ENCODE assay signal across 8 cellular contexts in genomic region chr7:26156454-26157365, GRCh38. TPM values are rescaled to one million over a fixed set of nuclear protein-coding genes. Genes with fewer than 3 reads are reported as not detected.
DNase-seq lines count a peak whose midpoint lies in the region; ATAC-seq and TF ChIP-seq lines count a peak whose summit lies in the region.

No MANE protein-coding gene starts in this region.

- H3K27me3 ChIP-seq in DOHH2 (ENCODE audit: control insufficient read depth, low read length) (no peaks in the 10 kb centered on the region), gastroesophageal sphincter (peaks cover 45% of the 10 kb centered on the region)

- no peaks in the 10 kb centered on the region for H3K9me3 ChIP-seq in DOHH2 (ENCODE audit: control insufficient read depth, insufficient read depth, low read length)
- H3K9me3 ChIP-seq in gastroesophageal sphincter = no peaks in the 10 kb centered on the region

- H3K36me3 ChIP-seq in DOHH2 (ENCODE audit: control insufficient read depth, low read length) = 0 out of 2 replicates have a peak, but pooled peaks cover 5% of the 10 kb centered on the region
- no peaks in the 10 kb centered on the region for H3K36me3 ChIP-seq in gastroesophageal sphincter

- no peak for TF ChIP-seq EP300 in gastroesophageal sphincter (IDR thresholded peaks at IDR 0.05)

- 56 to 68% methylated on average over 6 to 15 of the region's 20 CpGs for WGBS in gastroesophageal sphincter (ENCODE audit: low coverage in 1 of 2), 2 donors

- H3K27ac Mint-ChIP-seq in central memory CD8-positive, alpha-beta T cell (ENCODE audit: low read depth) = peak overlapping the region; percentile 86
- peak overlapping the region; percentile 38 for H3K27ac Mint-ChIP-seq in osteocyte (ENCODE audit: unreplicated experiment)

- peak overlapping the region; percentile 97 for H3K4me2 ChIP-seq in DOHH2 (ENCODE audit: low read length)

- H3K9me3 Mint-ChIP-seq in central memory CD8-positive, alpha-beta T cell = no peaks in the 10 kb centered on the region
- H3K9me3 Mint-ChIP-seq in osteocyte (ENCODE audit: unreplicated experiment) = no peaks in the 10 kb centered on the region

- TF ChIP-seq CTCF in DOHH2 (IDR thresholded peaks at IDR 0.05; ENCODE audit: low read depth, low read length, poor library complexity, severe bottlenecking) (no peak), osteocyte (IDR thresholded peaks at IDR 0.05) (no peak), gastroesophageal sphincter (IDR thresholded peaks at IDR 0.05) (no peak)

- H3K4me1 ChIP-seq in DOHH2 (ENCODE audit: control insufficient read depth, low read length) = peaks cover 80% of the 10 kb centered on the region
- H3K4me1 ChIP-seq in gastroesophageal sphincter = peaks cover 0 to 18% (median 0%) of the 10 kb centered on the region in 3 donors

- H3K27ac ChIP-seq in DOHH2 (ENCODE audit: low read depth, low read length) (peak overlapping the region; percentile 87), gastroesophageal sphincter (no peak overlapping the region)

- H3K4me1 Mint-ChIP-seq in central memory CD8-positive, alpha-beta T cell = peaks cover 53% of the 10 kb centered on the region
- peaks cover 26% of the 10 kb centered on the region for H3K4me1 Mint-ChIP-seq in osteocyte (ENCODE audit: unreplicated experiment)

- ATAC-seq in HG02759 (IDR thresholded peaks at IDR 0.05; ENCODE audit: unreplicated experiment) (peak; percentile 25), gastroesophageal sphincter (no peak), HG02798 (IDR thresholded peaks at IDR 0.05; ENCODE audit: poor library complexity, unreplicated experiment) (no peak)
- peak; percentile 70 for ATAC-seq in central memory CD8-positive, alpha-beta T cell (replicated peaks; ENCODE audit: extremely low read depth, poor library complexity, severe bottlenecking)

- peak; percentile 30 for DNase-seq in T follicular helper cell (ENCODE audit: low read depth)
- DNase-seq in central memory CD8-positive, alpha-beta T cell (ENCODE audit: low spot score in 2 of 2) = peak in 1 of 2 donors; percentile 23
- no peak for DNase-seq in osteocyte (ENCODE audit: extremely low spot score, unreplicated experiment)
- DNase-seq in NCI-H345 (lab: John Stamatoyannopoulos, UW) = no peak

- peaks cover 18% of the 10 kb centered on the region for H3F3A ChIP-seq in DOHH2 (ENCODE audit: control insufficient read depth, insufficient read depth)

- peak overlapping the region; percentile 54 for H3K4me3 Mint-ChIP-seq in central memory CD8-positive, alpha-beta T cell
- H3K4me3 Mint-ChIP-seq in osteocyte (ENCODE audit: unreplicated experiment) = peak overlapping the region; percentile 9

- no peaks in the 10 kb centered on the region for H3K27me3 Mint-ChIP-seq in central memory CD8-positive, alpha-beta T cell
- H3K27me3 Mint-ChIP-seq in osteocyte (ENCODE audit: unreplicated experiment) = peaks cover 21% of the 10 kb centered on the region

- H3K4me3 ChIP-seq in DOHH2 (ENCODE audit: low read length) (peak overlapping the region; percentile 75), gastroesophageal sphincter (no peak overlapping the region)

- H4K20me1 ChIP-seq in DOHH2 (ENCODE audit: control insufficient read depth, insufficient read depth, low read depth, low read length) = no peaks in the 10 kb centered on the region

- H3K36me3 Mint-ChIP-seq in central memory CD8-positive, alpha-beta T cell (ENCODE audit: insufficient read depth) = peaks cover 9% of the 10 kb centered on the region
- H3K36me3 Mint-ChIP-seq in osteocyte (ENCODE audit: unreplicated experiment) = no peaks in the 10 kb centered on the region

- H3K79me2 ChIP-seq in DOHH2 (ENCODE audit: control insufficient read depth, low read length) = peaks cover 94% of the 10 kb centered on the region

- no peak for TF ChIP-seq POLR2A in gastroesophageal sphincter (IDR thresholded peaks at IDR 0.05)

- no peaks in the 10 kb centered on the region for H3K9me2 ChIP-seq in DOHH2 (replicated peaks; ENCODE audit: control insufficient read depth, low read length)

RNA-seq across cellular contexts. Expression of gene NFE2L3, which starts 4.7 kb away (rescaled TPM):
- total RNA-seq in osteocyte (0.55 and 0.78 TPM in 2 replicates), gastroesophageal sphincter (1 to 10 TPM in 3 of 4 donors, under 1 TPM in 1; 0.62 to 4.4 (median 2.2) TPM)

RNA-seq across cellular contexts. Expression of gene HNRNPA2B1, which starts 43.8 kb away (rescaled TPM):
- total RNA-seq in osteocyte (484 and 495 TPM in 2 replicates), gastroesophageal sphincter (100 to 1,000 TPM; 171 to 210 (median 189) TPM)

RNA-seq across cellular contexts. Expression of gene CBX3, which starts 44.8 kb away (rescaled TPM):
- total RNA-seq in osteocyte (133 and 135 TPM in 2 replicates), gastroesophageal sphincter (10 to 100 TPM; 61.1 to 92.1 (median 83.3) TPM)

Comparison
In these comparisons a context has a peak if more than half of its experiments do, and no peak if none do; other contexts are left out.
1. ATAC-seq: peak in HG02759 (single experiment) and central memory CD8-positive, alpha-beta T cell (single experiment); none in gastroesophageal sphincter (single experiment) and HG02798 (single experiment).